In genomic region chr5:173917788-173918786, GRCh38 we compare ENCODE assay signal across 9 cellular contexts. TPM values are rescaled to one million over a fixed set of nuclear protein-coding genes. Genes with fewer than 3 reads are reported as not detected.
DNase-seq lines count a peak whose midpoint lies in the region; ATAC-seq and TF ChIP-seq lines count a peak whose summit lies in the region.
"Had no signal": no experiment of that assay in that cellular context is flagged by ENCODE, and none has a peak within 500 bp of the region (broad histone marks: within the 10 kb centered on the region; RNA-seq: fewer than 3 reads in every experiment).

No MANE protein-coding gene starts in this region.

- H3K36me3 Mint-ChIP-seq in activated naive CD8-positive, alpha-beta T cell treated with anti-CD3 and anti-CD28 coated beads for 36 hours, result peaks cover 1% of the 10 kb centered on the region

- H3K27ac ChIP-seq in RWPE2 (ENCODE audit: poor library complexity, severe bottlenecking), result peak overlapping the region; percentile 71
- H3K27ac ChIP-seq in rectal smooth muscle tissue (ENCODE audit: low read depth, low read length), result peak overlapping the region; percentile 90

- no peak overlapping the region for H3K4me3 Mint-ChIP-seq in activated naive CD8-positive, alpha-beta T cell treated with anti-CD3 and anti-CD28 coated beads for 36 hours
- H3K4me3 Mint-ChIP-seq: stimulated activated naive CD8-positive, alpha-beta T cell treated with anti-CD3 and anti-CD28 coated beads, Interleukin-15, Interleukin-2, amounts not matched to agents 100 ng/mL and 50 ng/mL, for 24 hours had no signal

- H3K4me3 ChIP-seq in RWPE2 (ENCODE audit: severe bottlenecking) (peak overlapping the region; percentile 35), rectal smooth muscle tissue (ENCODE audit: low read length) (peak overlapping the region; percentile 64)

- no peaks in the 10 kb centered on the region for H3K27me3 Mint-ChIP-seq in activated naive CD8-positive, alpha-beta T cell treated with anti-CD3 and anti-CD28 coated beads for 36 hours
- H3K27me3 Mint-ChIP-seq: stimulated activated naive CD8-positive, alpha-beta T cell treated with anti-CD3 and anti-CD28 coated beads, Interleukin-15, Interleukin-2, amounts not matched to agents 100 ng/mL and 50 ng/mL, for 24 hours had no signal

- H3K9ac ChIP-seq in ES-I3 (ENCODE audit: low read depth, low read length) (peak overlapping the region; percentile 67), rectal smooth muscle tissue (ENCODE audit: low read length) (peak overlapping the region; percentile 52)

- peak; percentile 47 for TF ChIP-seq CTCF in RWPE2 (IDR thresholded peaks at IDR 0.05; ENCODE audit: poor library complexity, severe bottlenecking)

- H3K27me3 ChIP-seq in RWPE2 (ENCODE audit: insufficient read depth, poor library complexity, severe bottlenecking) (no peaks in the 10 kb centered on the region), rectal smooth muscle tissue (ENCODE audit: control insufficient read depth, insufficient read depth, low read length) (no peaks in the 10 kb centered on the region)

- peak; percentile 42 for DNase-seq in HuH-7 (ENCODE audit: low spot score)
- peak; percentile 71 for DNase-seq in RWPE2 (ENCODE audit: low spot score)
- DNase-seq in activated naive CD8-positive, alpha-beta T cell treated with anti-CD3 and anti-CD28 coated beads for 36 hours, result peak; percentile 39
- peak; percentile 85 for DNase-seq in cardiac septum (ENCODE audit: low spot score)
- no peak for DNase-seq in COLO668 (lab: John Stamatoyannopoulos, UW; ENCODE audit: unreplicated experiment)

- peaks cover 13% of the 10 kb centered on the region for H3K4me1 Mint-ChIP-seq in activated naive CD8-positive, alpha-beta T cell treated with anti-CD3 and anti-CD28 coated beads for 36 hours

- peaks cover 25% of the 10 kb centered on the region for H3K4me1 ChIP-seq in ES-I3 (ENCODE audit: insufficient read depth, low read length)
- peaks cover 22% of the 10 kb centered on the region for H3K4me1 ChIP-seq in RWPE2 (ENCODE audit: insufficient read depth, poor library complexity, severe bottlenecking)
- H3K4me1 ChIP-seq in rectal smooth muscle tissue (ENCODE audit: control insufficient read depth, insufficient read depth, low read length), result peaks cover 25% of the 10 kb centered on the region

- H3K9me3 Mint-ChIP-seq in activated naive CD8-positive, alpha-beta T cell treated with anti-CD3 and anti-CD28 coated beads for 36 hours, result no peaks in the 10 kb centered on the region
- H3K9me3 Mint-ChIP-seq: stimulated activated naive CD8-positive, alpha-beta T cell treated with anti-CD3 and anti-CD28 coated beads, Interleukin-15, Interleukin-2, amounts not matched to agents 100 ng/mL and 50 ng/mL, for 24 hours had no signal

- H3K9me3 ChIP-seq in ES-I3 (ENCODE audit: control insufficient read depth, insufficient read depth, low read length), result no peaks in the 10 kb centered on the region
- H3K9me3 ChIP-seq in RWPE2 (ENCODE audit: severe bottlenecking), result no peaks in the 10 kb centered on the region

- intact Hi-C loops in cardiac septum (cut with DNase I), result no loop called here

- H3K27ac Mint-ChIP-seq in activated naive CD8-positive, alpha-beta T cell treated with anti-CD3 and anti-CD28 coated beads for 36 hours, result no peak overlapping the region
- H3K27ac Mint-ChIP-seq: stimulated activated naive CD8-positive, alpha-beta T cell treated with anti-CD3 and anti-CD28 coated beads, Interleukin-15, Interleukin-2, amounts not matched to agents 100 ng/mL and 50 ng/mL, for 24 hours had no signal

- H3K36me3 ChIP-seq in ES-I3 (ENCODE audit: insufficient read depth, low read length), result no peaks in the 10 kb centered on the region
- H3K36me3 ChIP-seq in RWPE2 (ENCODE audit: low read depth), result no peaks in the 10 kb centered on the region
- no peaks in the 10 kb centered on the region for H3K36me3 ChIP-seq in rectal smooth muscle tissue (ENCODE audit: control insufficient read depth, insufficient read depth, low read length)

- peak; percentile 91 for ATAC-seq in GM21717 (IDR thresholded peaks at IDR 0.05; ENCODE audit: unreplicated experiment)
- peak; percentile 95 for ATAC-seq in RWPE2 (ENCODE audit: low read depth)

RNA-seq across cellular contexts. Expression of gene CPEB4, which starts 29.9 kb away (rescaled TPM):
- total RNA-seq in activated naive CD8-positive, alpha-beta T cell treated with anti-CD3 and anti-CD28 coated beads for 36 hours, result 1 to 10 TPM; 7.4 to 8.4 TPM
- total RNA-seq in cardiac septum, result 187 TPM

Comparison
In these comparisons a context has a peak if more than half of its experiments do, and no peak if none do; other contexts are left out.
1. RNA of gene CPEB4, which starts 29.9 kb away (total RNA-seq): 187 TPM in cardiac septum (single experiment); 7.4 to 8.4 TPM in activated naive CD8-positive, alpha-beta T cell treated with anti-CD3 and anti-CD28 coated beads for 36 hours; every median in the first group is over 10 times any median in the second.